8 cellular contexts compared by ENCODE assay signal in the genomic region with DNA sequence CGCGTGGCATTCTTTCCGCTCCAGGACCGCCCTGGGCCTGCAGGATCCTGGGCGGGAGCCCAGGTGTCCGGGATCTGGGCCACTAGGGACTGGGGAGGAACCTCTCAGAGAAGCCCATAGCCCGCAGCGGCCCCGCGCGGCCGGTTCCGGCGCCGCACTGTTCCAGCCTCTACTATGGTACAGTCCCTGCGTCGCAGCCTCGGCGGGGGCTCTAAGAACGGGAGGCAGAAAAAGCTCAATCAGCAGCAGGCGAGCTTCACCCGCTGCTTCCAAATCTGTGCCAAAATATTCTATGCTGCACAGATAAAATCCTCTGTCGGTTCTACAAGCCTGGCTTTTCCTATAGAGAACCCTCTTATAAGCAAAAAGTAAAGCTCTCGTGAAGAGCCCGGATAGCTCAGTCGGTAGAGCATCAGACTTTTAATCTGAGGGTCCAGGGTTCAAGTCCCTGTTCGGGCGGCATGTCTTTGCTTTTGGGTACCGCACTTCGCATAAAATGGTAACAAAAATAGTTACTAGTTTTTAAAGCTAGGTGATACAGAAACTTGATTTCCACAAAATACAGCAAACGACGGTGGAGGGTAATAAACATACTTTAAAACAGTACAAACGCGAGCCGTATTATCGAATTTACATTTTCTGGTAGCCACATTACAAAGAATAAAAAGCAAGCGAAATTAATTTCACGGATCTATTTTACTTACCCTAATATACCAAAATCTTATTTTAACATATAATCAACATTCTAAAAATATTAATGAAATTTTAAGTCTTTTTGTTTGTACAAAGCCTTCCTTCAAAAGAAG. TPM values are rescaled to one million over a fixed set of nuclear protein-coding genes. Genes with fewer than 3 reads are reported as not detected.
DNase-seq lines count a peak whose midpoint lies in the region; ATAC-seq lines count a peak whose summit lies in the region.

No MANE protein-coding gene starts in this region.

- H3K4me1 Mint-ChIP-seq in dendritic cell treated with granulocyte-macrophage colony-stimulating factor and Interleukin-4, amounts not matched to agents 40 ng/mL and 50 ng/mL, for 4 days (ENCODE audit: low read depth): peaks cover 51% of the 10 kb centered on the region

- DNase-seq in NCI-H748 (lab: John Stamatoyannopoulos, UW; ENCODE audit: unreplicated experiment): peak; percentile 96
- DNase-seq in activated CD4-positive, alpha-beta T cell treated with anti-CD3 and anti-CD28 coated beads, Interleukin-2, amount 50 U/mL, for 4 hours: peak; percentile 82 to 83
- peak; percentile 90 for DNase-seq in left lobe of liver (ENCODE audit: low spot score)
- peak; percentile 88 to 91 for DNase-seq in stimulated activated CD4-positive, alpha-beta T cell treated with anti-CD3 and anti-CD28 coated beads, Interleukin-2, amount 100 ng/mL, for 24 hours

- peaks cover 83% of the 10 kb centered on the region for H3K27me3 Mint-ChIP-seq in dendritic cell treated with granulocyte-macrophage colony-stimulating factor and Interleukin-4, amounts not matched to agents 40 ng/mL and 50 ng/mL, for 4 days

- intact Hi-C loops in dendritic cell treated with granulocyte-macrophage colony-stimulating factor and Interleukin-4, amounts not matched to agents 40 ng/mL and 50 ng/mL, for 4 days (cut with micrococcal nuclease): loop anchor here (1.0 to 5.0 kb wide), 4 partner anchors 20 to 57 kb away; no protein-coding TSS in a partner anchor

- peak overlapping the region; percentile 78 for H3K4me3 Mint-ChIP-seq in dendritic cell treated with granulocyte-macrophage colony-stimulating factor and Interleukin-4, amounts not matched to agents 40 ng/mL and 50 ng/mL, for 4 days

- peak overlapping the region; percentile 13 for H3K27ac Mint-ChIP-seq in dendritic cell treated with granulocyte-macrophage colony-stimulating factor and Interleukin-4, amounts not matched to agents 40 ng/mL and 50 ng/mL, for 4 days

- ATAC-seq in GM18498 (IDR thresholded peaks at IDR 0.05; ENCODE audit: unreplicated experiment): peak; percentile 37
- ATAC-seq in HG03432 (IDR thresholded peaks at IDR 0.05; ENCODE audit: unreplicated experiment): peak; percentile 41
- ATAC-seq in left lobe of liver: peak; percentile 87
- no peak for ATAC-seq in HG03139 (IDR thresholded peaks at IDR 0.05; ENCODE audit: unreplicated experiment)

- H3K9me3 Mint-ChIP-seq in dendritic cell treated with granulocyte-macrophage colony-stimulating factor and Interleukin-4, amounts not matched to agents 40 ng/mL and 50 ng/mL, for 4 days: no peaks in the 10 kb centered on the region

- no peaks in the 10 kb centered on the region for H3K36me3 Mint-ChIP-seq in dendritic cell treated with granulocyte-macrophage colony-stimulating factor and Interleukin-4, amounts not matched to agents 40 ng/mL and 50 ng/mL, for 4 days (ENCODE audit: low read depth)

RNA-seq across cellular contexts. Expression of gene ALOXE3, which starts 0.7 kb away (rescaled TPM):
- total RNA-seq in left lobe of liver: not detected

RNA-seq across cellular contexts. Expression of gene HES7, which starts 4.9 kb away (rescaled TPM):
- not detected for total RNA-seq in left lobe of liver

RNA-seq across cellular contexts. Expression of gene ALOX12B, which starts 31.5 kb away (rescaled TPM):
- not detected for total RNA-seq in left lobe of liver

RNA-seq across cellular contexts. Expression of gene PER1, which starts 33.2 kb away (rescaled TPM):
- total RNA-seq in left lobe of liver: 108 TPM

RNA-seq across cellular contexts. Expression of gene VAMP2, which starts 43.8 kb away (rescaled TPM):
- 18.1 TPM for total RNA-seq in left lobe of liver
